ENCODE assay signal across 14 cellular contexts in genomic region chr13:33258437-33259193, GRCh38. TPM values are rescaled to one million over a fixed set of nuclear protein-coding genes. Genes with fewer than 3 reads are reported as not detected.
A peak's percentile ranks its signal among the peaks of the same experiment; 100 is the strongest.
DNase-seq lines count a peak whose midpoint lies in the region; ATAC-seq and TF ChIP-seq lines count a peak whose summit lies in the region.
"Had no signal": no experiment of that assay in that cellular context is flagged by ENCODE, and none has a peak within 500 bp of the region (broad histone marks: within the 10 kb centered on the region; RNA-seq: fewer than 3 reads in every experiment).

No MANE protein-coding gene starts in this region.

- H3K27ac Mint-ChIP-seq in neural crest cell (ENCODE audit: unreplicated experiment), result peak overlapping the region; percentile 9
- H3K27ac Mint-ChIP-seq: activated CD4-positive, alpha-beta T cell treated with anti-CD3 and anti-CD28 coated beads, Interleukin-2, amount 10 ng/mL, durations not matched to agents 7 days and 5 days; effector memory CD8-positive, alpha-beta T cell had no signal

- H3K4me1 ChIP-seq in effector memory CD4-positive, alpha-beta T cell (ENCODE audit: control insufficient read depth, insufficient read depth, low read length, poor library complexity, severe bottlenecking), result no peaks in the 10 kb centered on the region

- intact Hi-C loops in Right ventricle myocardium inferior (cut with DNase I) (no loop called here), cardiac septum (cut with DNase I) (no loop called here)

- H3K4me1 Mint-ChIP-seq in neural crest cell, result peaks cover 75% of the 10 kb centered on the region
- H3K4me1 Mint-ChIP-seq: activated CD4-positive, alpha-beta T cell treated with anti-CD3 and anti-CD28 coated beads, Interleukin-2, amount 10 ng/mL, durations not matched to agents 7 days and 5 days had no signal

- no peak overlapping the region for H3K4me3 Mint-ChIP-seq in neural crest cell
- H3K4me3 Mint-ChIP-seq: activated CD4-positive, alpha-beta T cell treated with anti-CD3 and anti-CD28 coated beads, Interleukin-2, amount 10 ng/mL, durations not matched to agents 7 days and 5 days; effector memory CD8-positive, alpha-beta T cell had no signal

- no peaks in the 10 kb centered on the region for H3K27me3 Mint-ChIP-seq in neural crest cell (ENCODE audit: low read depth)

- H3K36me3 ChIP-seq in effector memory CD4-positive, alpha-beta T cell (ENCODE audit: control insufficient read depth, insufficient read depth, low read length), result no peaks in the 10 kb centered on the region
- H3K36me3 ChIP-seq: pancreas had no signal

- H3K4me3 ChIP-seq in effector memory CD4-positive, alpha-beta T cell (ENCODE audit: insufficient read depth, low read depth, low read length, poor library complexity, severe bottlenecking), result no peak overlapping the region
- H3K4me3 ChIP-seq: pancreas had no signal

- TF ChIP-seq CTCF in neural crest cell (conservative IDR thresholded peaks at IDR 0.05) (no peak), GM20000 (IDR thresholded peaks at IDR 0.05; ENCODE audit: extremely low read depth, missing control alignments) (no peak)

- H3K9me3 Mint-ChIP-seq in neural crest cell, result no peaks in the 10 kb centered on the region
- H3K9me3 Mint-ChIP-seq: activated CD4-positive, alpha-beta T cell treated with anti-CD3 and anti-CD28 coated beads, Interleukin-2, amount 10 ng/mL, durations not matched to agents 7 days and 5 days; effector memory CD8-positive, alpha-beta T cell had no signal

- no peaks in the 10 kb centered on the region for H3K27me3 ChIP-seq in effector memory CD4-positive, alpha-beta T cell (replicated peaks; ENCODE audit: control insufficient read depth, insufficient read depth, low read length, poor library complexity, severe bottlenecking)
- H3K27me3 ChIP-seq: pancreas had no signal

- ATAC-seq in Right ventricle myocardium inferior (peak; percentile 19), esophagus mucosa (no peak), GM21360 (IDR thresholded peaks at IDR 0.05; ENCODE audit: unreplicated experiment) (no peak)
- ATAC-seq: effector memory CD8-positive, alpha-beta T cell had no signal

- H3K27ac ChIP-seq in effector memory CD4-positive, alpha-beta T cell (ENCODE audit: insufficient read depth, low read length, poor library complexity, severe bottlenecking), result no peak overlapping the region

- DNase-seq in Right ventricle myocardium inferior (ENCODE audit: missing footprints), result no peak
- DNase-seq in cardiac septum (ENCODE audit: low spot score), result no peak
- DNase-seq in foreskin melanocyte, result peak; percentile 97
- no peak for DNase-seq in neural crest cell (ENCODE audit: low read depth, low spot score)
- no peak for DNase-seq in GM20000 (ENCODE audit: low spot score)
- DNase-seq in effector memory CD4-positive, alpha-beta T cell, result no peak
- DNase-seq: 8988T; activated CD4-positive, alpha-beta T cell treated with anti-CD3 and anti-CD28 coated beads, Interleukin-2, amount 10 ng/mL, durations not matched to agents 7 days and 5 days; activated naive CD4-positive, alpha-beta T cell; DMS53; effector memory CD8-positive, alpha-beta T cell; pancreas had no signal

- H3K9me3 ChIP-seq in effector memory CD4-positive, alpha-beta T cell (ENCODE audit: control insufficient read depth, low read length), result no peaks in the 10 kb centered on the region
- H3K9me3 ChIP-seq: pancreas had no signal

- peaks cover 2% of the 10 kb centered on the region for H3K36me3 Mint-ChIP-seq in neural crest cell (ENCODE audit: low read depth)

RNA-seq across cellular contexts. Expression of gene STARD13, which starts 26.9 kb away (rescaled TPM):
- total RNA-seq in Right ventricle myocardium inferior (36.4 TPM), cardiac septum (26.9 TPM), neural crest cell (23.6 and 24.2 TPM in 2 replicates), esophagus mucosa (2.3 TPM)
